Comparison of ENCODE assay signal across 1 cellular context in genomic region chr6:134293659-134294161, GRCh38.
TF ChIP-seq lines count a peak whose summit lies in the region.

No MANE protein-coding gene starts in this region.

TF ChIP-seq in IMR-90, 13 proteins besides CTCF, POLR2A, EP300 and RAD21 (continued from another document):
- TF ChIP-seq ELK1 (IDR thresholded peaks at IDR 0.05; ENCODE audit: borderline replicate concordance, low read depth, low read length) = no peak
